In genomic region chr2:219560037-219560892, GRCh38 we compare ENCODE assay signal across 8 cellular contexts. TPM values are rescaled to one million over a fixed set of nuclear protein-coding genes. Genes with fewer than 3 reads are reported as not detected.
DNase-seq lines count a peak whose midpoint lies in the region; ATAC-seq and TF ChIP-seq lines count a peak whose summit lies in the region.

No MANE protein-coding gene starts in this region.

- no peak for TF ChIP-seq EP300 in upper lobe of left lung (IDR thresholded peaks at IDR 0.05)

- H3K27me3 ChIP-seq in heart left ventricle (no peaks in the 10 kb centered on the region), upper lobe of left lung (no peaks in the 10 kb centered on the region)

- H3K4me3 ChIP-seq in heart left ventricle (no peak overlapping the region), upper lobe of left lung (no peak overlapping the region)

- H3K4me1 Mint-ChIP-seq in natural killer cell, result no peaks in the 10 kb centered on the region
- H3K4me1 Mint-ChIP-seq in natural killer cell treated with Interleukin-12 subunit alpha and Interleukin-12 subunit beta and Interleukin-15 and Interleukin-18, amount 100 ng/mL, for 72 hours (ENCODE audit: low read depth in 2 of 2), result no peaks in the 10 kb centered on the region

- peak; percentile 73 for TF ChIP-seq CTCF in natural killer cell (IDR thresholded peaks at IDR 0.05)
- peak; percentile 54 to 80 (median 70) for TF ChIP-seq CTCF in heart left ventricle (IDR thresholded peaks at IDR 0.05)
- TF ChIP-seq CTCF in upper lobe of left lung (IDR thresholded peaks at IDR 0.05), result peak in 5 of 6 experiments; percentile 13 to 90 (median 42)

- DNase-seq in natural killer cell (no peak), heart left ventricle (peak in 1 of 5 donors; percentile 17), upper lobe of left lung (peak in 1 of 2 donors; percentile 60), NCI-H345 treated with DMSO at 0.1 percent for 48 hours (lab: John Stamatoyannopoulos, UW; ENCODE audit: unreplicated experiment) (no peak)
- no peak for DNase-seq in natural killer cell treated with Interleukin-12 subunit alpha and Interleukin-12 subunit beta and Interleukin-15 and Interleukin-18, amount 100 ng/mL, for 72 hours (ENCODE audit: low spot score)

- intact Hi-C loops in natural killer cell (cut with micrococcal nuclease), result loop anchor here (1.0 kb wide), 1 partner anchor 19 kb away; no protein-coding TSS in a partner anchor
- intact Hi-C loops in heart left ventricle (cut with DNase I), result loop anchor here in 1 of 10 donors (5.0 to 10.0 kb wide), 2 partner anchors 37 to 75 kb away; partner anchors contain the start of gene STK11IP

- H3K36me3 ChIP-seq in heart left ventricle (peaks cover 0 to 69% (median 53%) of the 10 kb centered on the region in 9 donors), upper lobe of left lung (peaks cover 0 to 9% (median 3%) of the 10 kb centered on the region in 4 donors)

- H3K9me3 ChIP-seq in heart left ventricle, result no peaks in the 10 kb centered on the region
- no peaks in the 10 kb centered on the region for H3K9me3 ChIP-seq in upper lobe of left lung

- ATAC-seq in natural killer cell (peak; percentile 43 to 75 (median 71)), SK-N-SH treated with all-trans-retinoic acid at 6 μM for 48 hours (peak; percentile 60), heart left ventricle (peak in 2 of 4 donors; percentile 5 to 23), upper lobe of left lung (ENCODE audit: low FRiP score in 2 of 2) (peak in 1 of 2 donors; percentile 41), HG03565 (IDR thresholded peaks at IDR 0.05; ENCODE audit: unreplicated experiment) (no peak), HG03159 (IDR thresholded peaks at IDR 0.05; ENCODE audit: unreplicated experiment) (no peak)
- no peak for ATAC-seq in natural killer cell treated with Interleukin-12 subunit alpha and Interleukin-12 subunit beta and Interleukin-15 and Interleukin-18, amount 100 ng/mL, for 72 hours

- H3K4me1 ChIP-seq in heart left ventricle (peaks cover 0 to 27% (median 7%) of the 10 kb centered on the region in 12 donors), upper lobe of left lung (peaks cover 5 to 12% (median 9%) of the 10 kb centered on the region in 4 donors)

- TF ChIP-seq POLR2A in heart left ventricle (IDR thresholded peaks at IDR 0.05), result no peak
- no peak for TF ChIP-seq POLR2A in upper lobe of left lung (IDR thresholded peaks at IDR 0.05)

- no peak overlapping the region for H3K4me3 Mint-ChIP-seq in natural killer cell
- no peak overlapping the region for H3K4me3 Mint-ChIP-seq in natural killer cell treated with Interleukin-12 subunit alpha and Interleukin-12 subunit beta and Interleukin-15 and Interleukin-18, amount 100 ng/mL, for 72 hours

- peaks cover 7 to 17% of the 10 kb centered on the region in 2 donors for H3K27me3 Mint-ChIP-seq in natural killer cell (ENCODE audit: low read depth in 2 of 2)
- peaks cover 0 to 6% of the 10 kb centered on the region in 2 donors for H3K27me3 Mint-ChIP-seq in natural killer cell treated with Interleukin-12 subunit alpha and Interleukin-12 subunit beta and Interleukin-15 and Interleukin-18, amount 100 ng/mL, for 72 hours

- peak overlapping the region in 1 of 12 donors; percentile 14 for H3K27ac ChIP-seq in heart left ventricle
- H3K27ac ChIP-seq in upper lobe of left lung, result no peak overlapping the region

- 19 to 36% (median 33%) methylated on average over 6 to 8 of the region's 8 CpGs for WGBS in heart left ventricle, 4 donors
- 17 to 26% methylated on average over 6 to 8 of the region's 8 CpGs for WGBS in upper lobe of left lung, 2 donors

- H3K27ac Mint-ChIP-seq in natural killer cell, result no peak overlapping the region
- no peak overlapping the region for H3K27ac Mint-ChIP-seq in natural killer cell treated with Interleukin-12 subunit alpha and Interleukin-12 subunit beta and Interleukin-15 and Interleukin-18, amount 100 ng/mL, for 72 hours

- no peaks in the 10 kb centered on the region for H3K36me3 Mint-ChIP-seq in natural killer cell
- H3K36me3 Mint-ChIP-seq in natural killer cell treated with Interleukin-12 subunit alpha and Interleukin-12 subunit beta and Interleukin-15 and Interleukin-18, amount 100 ng/mL, for 72 hours, result no peaks in the 10 kb centered on the region

- H3K9me3 Mint-ChIP-seq in natural killer cell, result no peaks in the 10 kb centered on the region
- H3K9me3 Mint-ChIP-seq in natural killer cell treated with Interleukin-12 subunit alpha and Interleukin-12 subunit beta and Interleukin-15 and Interleukin-18, amount 100 ng/mL, for 72 hours, result no peaks in the 10 kb centered on the region

TF ChIP-seq in SK-N-SH treated with all-trans-retinoic acid at 6 μM for 48 hours, 23 proteins besides CTCF, POLR2A, EP300 and RAD21 (continues in another document):
- TF ChIP-seq ZNF70 (CRISPR knock-in tag; IDR thresholded peaks at IDR 0.05) (no peak), ZNF565 (CRISPR knock-in tag; conservative IDR thresholded peaks at IDR 0.05; ENCODE audit: low read depth) (no peak), CREB5 (CRISPR knock-in tag; IDR thresholded peaks at IDR 0.05; ENCODE audit: low read depth) (no peak), ISL1 (CRISPR knock-in tag; IDR thresholded peaks at IDR 0.05) (no peak), TSHZ2 (CRISPR knock-in tag; IDR thresholded peaks at IDR 0.05) (no peak)

RNA-seq across cellular contexts. Expression of gene OBSL1, which starts 11.1 kb away (rescaled TPM):
- 1 to 10 TPM in 1 of 3 donors, under 1 TPM in 2; 0.07 to 8.8 (median 0.32) TPM for total RNA-seq in natural killer cell
- 1 to 10 TPM in 1 of 2 donors, not detected in 1; 2.9 TPM for total RNA-seq in natural killer cell treated with Interleukin-12 subunit alpha and Interleukin-12 subunit beta and Interleukin-15 and Interleukin-18, amount 100 ng/mL, for 72 hours
- 100 to 1,000 TPM; 149 to 230 (median 178) TPM for total RNA-seq in heart left ventricle
- 100 to 1,000 TPM in 1 of 2 donors, 10 to 100 TPM in 1; 88.1 to 177 TPM for polyA plus RNA-seq in heart left ventricle
- total RNA-seq in upper lobe of left lung, result 100 to 1,000 TPM in 2 of 6 donors, 10 to 100 TPM in 4; 38.2 to 303 (median 67.4) TPM

RNA-seq across cellular contexts. Expression of gene INHA, which starts 11.8 kb away (rescaled TPM):
- total RNA-seq in natural killer cell, result not detected
- total RNA-seq in natural killer cell treated with Interleukin-12 subunit alpha and Interleukin-12 subunit beta and Interleukin-15 and Interleukin-18, amount 100 ng/mL, for 72 hours, result not detected
- total RNA-seq in heart left ventricle, result 10 to 100 TPM in 1 of 9 donors, 1 to 10 TPM in 7, under 1 TPM in 1; 0.52 to 14.2 (median 1.8) TPM
- 10 to 100 TPM in 1 of 2 donors, 1 to 10 TPM in 1; 5.5 to 12.0 TPM for polyA plus RNA-seq in heart left ventricle
- total RNA-seq in upper lobe of left lung, result 1 to 10 TPM in 1 of 6 donors, under 1 TPM in 2, not detected in 3; 0.24 to 7.3 (median 0.43) TPM

RNA-seq across cellular contexts. Expression of gene TMEM198, which starts 16.4 kb away (rescaled TPM):
- total RNA-seq in natural killer cell (1 to 10 TPM; 1.7 to 2.3 (median 1.8) TPM), heart left ventricle (1 to 10 TPM in 8 of 9 donors, under 1 TPM in 1; 0.65 to 4.7 (median 2.3) TPM), upper lobe of left lung (10 to 100 TPM in 1 of 6 donors, 1 to 10 TPM in 5; 1.9 to 12.6 (median 4.2) TPM)
- total RNA-seq in natural killer cell treated with Interleukin-12 subunit alpha and Interleukin-12 subunit beta and Interleukin-15 and Interleukin-18, amount 100 ng/mL, for 72 hours, result 1 to 10 TPM; 3.6 to 7.6 TPM
- 10 to 100 TPM in 1 of 2 donors, 1 to 10 TPM in 1; 2.2 to 10.2 TPM for polyA plus RNA-seq in heart left ventricle

RNA-seq across cellular contexts. Expression of gene CHPF, which starts 16.7 kb away (rescaled TPM):
- total RNA-seq in natural killer cell, result 10 to 100 TPM in 2 of 3 donors, 1 to 10 TPM in 1; 9.6 to 19.2 (median 12.7) TPM
- total RNA-seq in natural killer cell treated with Interleukin-12 subunit alpha and Interleukin-12 subunit beta and Interleukin-15 and Interleukin-18, amount 100 ng/mL, for 72 hours, result 10 to 100 TPM; 52.4 to 57.5 TPM
- total RNA-seq in heart left ventricle, result 100 to 1,000 TPM in 6 of 9 donors, 10 to 100 TPM in 3; 77.9 to 196 (median 138) TPM
- 100 to 1,000 TPM in 1 of 2 donors, 10 to 100 TPM in 1; 74.1 to 209 TPM for polyA plus RNA-seq in heart left ventricle
- total RNA-seq in upper lobe of left lung, result 100 to 1,000 TPM in 2 of 6 donors, 10 to 100 TPM in 4; 41.9 to 125 (median 60.2) TPM

RNA-seq across cellular contexts. Expression of gene STK11IP, which starts 37.4 kb away (rescaled TPM):
- total RNA-seq in natural killer cell (10 to 100 TPM; 56.1 to 76.0 (median 65.2) TPM), heart left ventricle (10 to 100 TPM in 7 of 9 donors, 1 to 10 TPM in 2; 7.3 to 24.1 (median 13.9) TPM), upper lobe of left lung (10 to 100 TPM; 16.0 to 77.5 (median 35.6) TPM)
- 10 to 100 TPM; 27.7 to 50.7 TPM for total RNA-seq in natural killer cell treated with Interleukin-12 subunit alpha and Interleukin-12 subunit beta and Interleukin-15 and Interleukin-18, amount 100 ng/mL, for 72 hours
- polyA plus RNA-seq in heart left ventricle, result 10 to 100 TPM; 14.9 to 15.6 TPM

Comparison
In these comparisons a context has a peak if more than half of its experiments do, and no peak if none do; other contexts are left out.
1. ATAC-seq: peak in natural killer cell (3 of 3) and SK-N-SH treated with all-trans-retinoic acid at 6 μM for 48 hours (single experiment); none in natural killer cell treated with Interleukin-12 subunit alpha and Interleukin-12 subunit beta and Interleukin-15 and Interleukin-18, amount 100 ng/mL, for 72 hours (0 of 2), HG03565 (single experiment) and HG03159 (single experiment).
2. Peak in every context shown above with its lines, with median percentiles within 50 percentile points of each other: CTCF ChIP-seq.